In genomic region chr12:51839310-51839943, GRCh38 we compare ENCODE assay signal across 29 cellular contexts. TPM values are rescaled to one million over a fixed set of nuclear protein-coding genes. Genes with fewer than 3 reads are reported as not detected.
DNase-seq lines count a peak whose midpoint lies in the region; ATAC-seq, FAIRE-seq and TF ChIP-seq lines count a peak whose summit lies in the region.
"Had no signal": no experiment of that assay in that cellular context is flagged by ENCODE, and none has a peak within 500 bp of the region (broad histone marks: within the 10 kb centered on the region; RNA-seq: fewer than 3 reads in every experiment).

No MANE protein-coding gene starts in this region.

- H3K9me3 ChIP-seq in DND-41 (ENCODE audit: insufficient read depth, low read length, severe bottlenecking): no peaks in the 10 kb centered on the region
- no peaks in the 10 kb centered on the region for H3K9me3 ChIP-seq in H9 (ENCODE audit: control insufficient read depth, low read depth, low read length)
- no peaks in the 10 kb centered on the region for H3K9me3 ChIP-seq in SK-N-SH
- H3K9me3 ChIP-seq: breast epithelium, thoracic aorta had no signal

- no peaks in the 10 kb centered on the region for H4K20me1 ChIP-seq in DND-41 (ENCODE audit: insufficient read depth, low read length)
- no peaks in the 10 kb centered on the region for H4K20me1 ChIP-seq in H9 (ENCODE audit: control insufficient read depth, insufficient read depth, insufficient read length)
- H4K20me1 ChIP-seq in SK-N-SH (ENCODE audit: insufficient read depth): no peaks in the 10 kb centered on the region

- H3K18ac ChIP-seq in H9 (ENCODE audit: insufficient read length, low read depth, low read length): no peak overlapping the region

- no peak overlapping the region for H3K14ac ChIP-seq in H9 (ENCODE audit: insufficient read depth, low read length)

- H2BK5ac ChIP-seq in H9 (ENCODE audit: insufficient read length, low read length): no peak overlapping the region

- H3K23ac ChIP-seq in H9 (ENCODE audit: insufficient read length, low read depth, low read length): no peak overlapping the region

- H2BK20ac ChIP-seq in H9 (ENCODE audit: low read depth, low read length, poor library complexity, severe bottlenecking): no peak overlapping the region

- no peak overlapping the region for H2BK15ac ChIP-seq in H9 (ENCODE audit: low read depth, low read length)

- no peaks in the 10 kb centered on the region for H3K9me2 ChIP-seq in SK-N-SH

- TF ChIP-seq CTCF in DND-41 (IDR thresholded peaks at IDR 0.05; ENCODE audit: borderline replicate concordance, extremely low read depth, low read length, poor library complexity, severe bottlenecking) (no peak), H9 (conservative IDR thresholded peaks at IDR 0.05) (no peak), endothelial cell (IDR thresholded peaks at IDR 0.05; ENCODE audit: unreplicated experiment) (no peak), neural crest cell (conservative IDR thresholded peaks at IDR 0.05) (no peak), SK-N-SH (IDR thresholded peaks at IDR 0.05) (no peak)

- no CpG with 5 or more reads among the region's 5 CpGs for WGBS in H9 (ENCODE audit: extremely low coverage, insufficient read length, low lambda C conversion rate)
- 54% methylated on average over 5 of the region's 5 CpGs for WGBS in SK-N-SH (ENCODE audit: low lambda C conversion rate)

- no peaks in the 10 kb centered on the region for H3K36me3 ChIP-seq in DND-41 (ENCODE audit: insufficient read depth, low read length)
- no peaks in the 10 kb centered on the region for H3K36me3 ChIP-seq in SK-N-SH (replicated peaks in 1 of 2; ENCODE audit: control insufficient read depth in 1 of 2, insufficient read depth in 2 of 2, low read length in 1 of 2)
- H3K36me3 ChIP-seq: breast epithelium, thoracic aorta had no signal

- H3K56ac ChIP-seq in H9 (ENCODE audit: insufficient read length, low read depth, low read length): no peak overlapping the region

- H3K27ac Mint-ChIP-seq in H9 (peak overlapping the region; percentile 11 to 25 (median 16); a peak in 4 of 7 replicates), endothelial cell (ENCODE audit: unreplicated experiment) (peak overlapping the region; percentile 18), neural crest cell (ENCODE audit: unreplicated experiment) (peak overlapping the region; percentile 94)
- H3K27ac Mint-ChIP-seq: activated naive CD4-positive, alpha-beta T cell treated with anti-CD3 and anti-CD28 coated beads for 36 hours; stimulated activated naive CD8-positive, alpha-beta T cell treated with anti-CD3 and anti-CD28 coated beads, Interleukin-15, Interleukin-2, amounts not matched to agents 100 ng/mL and 50 ng/mL, for 24 hours had no signal

- H3K36me3 Mint-ChIP-seq in H9 (ENCODE audit: insufficient read depth in 1 of 3, low read depth in 3 of 3) (peaks cover 0 to 9% (median 3%) of the 10 kb centered on the region in 3 experiments; a peak in 3 of 7 replicates), endothelial cell (ENCODE audit: low read depth, unreplicated experiment) (peaks cover 27% of the 10 kb centered on the region), neural crest cell (ENCODE audit: low read depth) (peaks cover 2% of the 10 kb centered on the region)

- FAIRE-seq in RCC 7860 (lab: Jason Lieb, UNC): no peak
- FAIRE-seq: colon, HTR-8/SVneo, K562 had no signal

- TF ChIP-seq EP300 in SK-N-SH (IDR thresholded peaks at IDR 0.05; ENCODE audit: borderline replicate concordance in 1 of 2, low read depth in 1 of 2, low read length in 1 of 2): no peak

- CTCF ChIA-PET in SK-N-SH (lab: Yijun Ruan, JAX): interaction anchor here (0.9 to 4.8 kb wide), 7 partner anchors 12 to 186 kb away, joined by 4 to 25 read pairs (median 7); a partner anchor contains a TSS

- H4K91ac ChIP-seq in H9 (ENCODE audit: insufficient read length, low read depth, low read length): no peak overlapping the region

- H3K27ac ChIP-seq in DND-41 (ENCODE audit: low read length): no peak overlapping the region
- no peak overlapping the region for H3K27ac ChIP-seq in H9 (ENCODE audit: insufficient read length, low read depth, low read length)
- no peak overlapping the region for H3K27ac ChIP-seq in SK-N-SH (ENCODE audit: low read depth in 2 of 2, low read length in 1 of 2)
- H3K27ac ChIP-seq: breast epithelium, skin epidermis, thoracic aorta had no signal

- TF ChIP-seq RAD21 in SK-N-SH (IDR thresholded peaks at IDR 0.05; ENCODE audit: low read length): no peak

- H3K9ac ChIP-seq in DND-41 (ENCODE audit: low read depth, low read length): no peak overlapping the region
- no peak overlapping the region for H3K9ac ChIP-seq in H9 (ENCODE audit: extremely low read depth, insufficient read length, low read length)
- no peak overlapping the region for H3K9ac ChIP-seq in SK-N-SH

- H2BK12ac ChIP-seq in H9 (ENCODE audit: insufficient read length, low read depth, low read length): no peak overlapping the region

- H2AK5ac ChIP-seq in H9 (ENCODE audit: insufficient read length, low read length): no peak overlapping the region

- H3K9me3 Mint-ChIP-seq in H9 (no peaks in the 10 kb centered on the region), endothelial cell (ENCODE audit: unreplicated experiment) (no peaks in the 10 kb centered on the region), neural crest cell (no peaks in the 10 kb centered on the region)
- H3K9me3 Mint-ChIP-seq: activated naive CD4-positive, alpha-beta T cell treated with anti-CD3 and anti-CD28 coated beads for 36 hours; stimulated activated naive CD8-positive, alpha-beta T cell treated with anti-CD3 and anti-CD28 coated beads, Interleukin-15, Interleukin-2, amounts not matched to agents 100 ng/mL and 50 ng/mL, for 24 hours had no signal

- no peaks in the 10 kb centered on the region for H3K79me1 ChIP-seq in H9 (ENCODE audit: insufficient read depth, low read depth, low read length, poor library complexity, severe bottlenecking)

- H3K4me1 Mint-ChIP-seq in H9: peaks cover 59 to 75% of the 10 kb centered on the region in 2 experiments
- peaks cover 4% of the 10 kb centered on the region for H3K4me1 Mint-ChIP-seq in endothelial cell (ENCODE audit: unreplicated experiment)
- peaks cover 54% of the 10 kb centered on the region for H3K4me1 Mint-ChIP-seq in neural crest cell

- H3K4me2 ChIP-seq in DND-41 (ENCODE audit: insufficient read depth, low read length) (no peak overlapping the region), H9 (ENCODE audit: insufficient read depth, insufficient read length, low read length) (no peak overlapping the region), SK-N-SH (no peak overlapping the region)

- DNase-seq in DND-41: no peak
- DNase-seq in H9: no peak
- DNase-seq in endothelial cell (ENCODE audit: low spot score): no peak
- no peak for DNase-seq in neural crest cell (ENCODE audit: low read depth, low spot score)
- no peak for DNase-seq in middle frontal gyrus (ENCODE audit: extremely low spot score, low spot score)
- no peak for DNase-seq in SK-N-SH
- no peak for DNase-seq in SKM-1 (lab: John Stamatoyannopoulos, UW; ENCODE audit: unreplicated experiment)
- no peak for DNase-seq in RCC 7860 (ENCODE audit: low spot score)
- DNase-seq: activated naive CD4-positive, alpha-beta T cell treated with anti-CD3 and anti-CD28 coated beads for 36 hours; amniotic stem cell; effector CD8-positive, alpha-beta T cell; erythroblast; head of caudate nucleus; kidney glomerular epithelial cell; mammary epithelial cell; NCI-H1105 treated with DMSO at 0.1 percent for 48 hours; NCI-H2081; NCI-H82 had no signal

- H3K4me1 ChIP-seq in DND-41 (ENCODE audit: insufficient read depth, low read length) (no peaks in the 10 kb centered on the region), H9 (ENCODE audit: insufficient read depth, low read length) (no peaks in the 10 kb centered on the region; the same call in 1 of the 2 replicates), SK-N-SH (ENCODE audit: control insufficient read depth in 1 of 2, insufficient read depth in 2 of 2, low read depth in 1 of 2, low read length in 1 of 2) (peaks cover 0 to 49% of the 10 kb centered on the region in 2 experiments; a peak in 1 of 4 replicates)
- H3K4me1 ChIP-seq: breast epithelium had no signal

- H3K23me2 ChIP-seq in H9 (ENCODE audit: insufficient read length, low read depth, low read length, poor library complexity, severe bottlenecking): no peaks in the 10 kb centered on the region

- H3F3A ChIP-seq in SK-N-SH (replicated peaks; ENCODE audit: insufficient read depth): no peaks in the 10 kb centered on the region

- H2AFZ ChIP-seq in DND-41 (ENCODE audit: low read depth, low read length): no peak overlapping the region
- no peak overlapping the region for H2AFZ ChIP-seq in H9 (ENCODE audit: low read length)
- no peak overlapping the region for H2AFZ ChIP-seq in SK-N-SH (ENCODE audit: low read depth)

- no peak overlapping the region for H3K4me3 Mint-ChIP-seq in H9
- no peak overlapping the region for H3K4me3 Mint-ChIP-seq in endothelial cell (ENCODE audit: unreplicated experiment)
- peak overlapping the region; percentile 59 for H3K4me3 Mint-ChIP-seq in neural crest cell
- H3K4me3 Mint-ChIP-seq: activated naive CD4-positive, alpha-beta T cell treated with anti-CD3 and anti-CD28 coated beads for 36 hours; stimulated activated naive CD8-positive, alpha-beta T cell treated with anti-CD3 and anti-CD28 coated beads, Interleukin-15, Interleukin-2, amounts not matched to agents 100 ng/mL and 50 ng/mL, for 24 hours had no signal

- H4K8ac ChIP-seq in H9 (replicated peaks; ENCODE audit: insufficient read length, low read depth, low read length): no peak overlapping the region

- no peak overlapping the region for H3K4ac ChIP-seq in H9 (ENCODE audit: low read depth, low read length)

- H3K27me3 ChIP-seq in DND-41 (ENCODE audit: insufficient read depth, low read length, poor library complexity) (peaks cover 4% of the 10 kb centered on the region), H9 (ENCODE audit: insufficient read depth, low read length) (no peaks in the 10 kb centered on the region), SK-N-SH (ENCODE audit: insufficient read depth) (peaks cover 9% of the 10 kb centered on the region; the same call in 1 of the 2 replicates)
- H3K27me3 ChIP-seq: breast epithelium had no signal

- H3K79me2 ChIP-seq in DND-41 (ENCODE audit: insufficient read depth, low read length) (no peaks in the 10 kb centered on the region), H9 (ENCODE audit: insufficient read depth, low read length) (no peaks in the 10 kb centered on the region), SK-N-SH (ENCODE audit: insufficient read depth) (no peaks in the 10 kb centered on the region)

- H3T11ph ChIP-seq in H9 (ENCODE audit: low read length): no peak overlapping the region

- H2BK120ac ChIP-seq in H9 (ENCODE audit: low read depth, low read length, poor library complexity, severe bottlenecking): no peak overlapping the region

- H4K5ac ChIP-seq in H9 (ENCODE audit: insufficient read length, low read depth, low read length): no peak overlapping the region

- 0 out of 3 replicates have a peak, but pooled peaks have one; percentile 34 for ATAC-seq in DND-41 (ENCODE audit: insufficient read depth, low read depth)
- ATAC-seq: HCT116, K562 had no signal

- POLR2A ChIA-PET in SK-N-SH (lab: Yijun Ruan, JAX): no interaction called here

- H3K4me3 ChIP-seq in DND-41 (ENCODE audit: low read depth in 1 of 2, low read length in 2 of 2): no peak overlapping the region
- no peak overlapping the region for H3K4me3 ChIP-seq in SK-N-SH (ENCODE audit: low read depth in 2 of 2, low read length in 1 of 2)
- H3K4me3 ChIP-seq: breast epithelium, K562, skin epidermis, thoracic aorta had no signal

- H3K27me3 Mint-ChIP-seq in H9 (ENCODE audit: low read depth): peaks cover 25% of the 10 kb centered on the region
- peaks cover 7% of the 10 kb centered on the region for H3K27me3 Mint-ChIP-seq in endothelial cell (ENCODE audit: unreplicated experiment)
- no peaks in the 10 kb centered on the region for H3K27me3 Mint-ChIP-seq in neural crest cell (ENCODE audit: low read depth)

RNA-seq across cellular contexts. Expression of gene FIGNL2, which starts 9.1 kb away (rescaled TPM):
- total RNA-seq in H9 (2021) (19.5 and 19.7 TPM in 2 replicates), endothelial cell (ENCODE audit: unreplicated experiment) (42.0 TPM), neural crest cell (38.0 and 39.7 TPM in 2 replicates)
- 0.05 and 0.08 TPM in 2 replicates for polyA plus RNA-seq in SK-N-SH (2012; rRNA removed)
- 0.03 and 0.05 TPM in 2 replicates for polyA plus RNA-seq in SK-N-SH (2012; cell fraction: cytosol; rRNA removed)
- polyA plus RNA-seq in SK-N-SH (2012; cell fraction: nucleus; rRNA removed): 0.46 and 0.58 TPM in 2 replicates
- total RNA-seq: K562, MCF 10A had no signal
- polyA plus RNA-seq: mammary epithelial cell had no signal

RNA-seq across cellular contexts. Expression of gene ANKRD33, which starts 48.5 kb away (rescaled TPM):
- total RNA-seq in H9 (2021) (0.61 and 0.81 TPM in 2 replicates), endothelial cell (ENCODE audit: unreplicated experiment) (0.31 TPM), neural crest cell (not detected in 2 replicates)
- polyA plus RNA-seq in SK-N-SH (2012; rRNA removed): not detected in 2 replicates
- polyA plus RNA-seq in SK-N-SH (2012; cell fraction: cytosol; rRNA removed): not detected in 2 replicates
- 0.11 and 0.13 TPM in 2 replicates for polyA plus RNA-seq in SK-N-SH (2012; cell fraction: nucleus; rRNA removed)
- total RNA-seq: activated naive CD4-positive, alpha-beta T cell treated with anti-CD3 and anti-CD28 coated beads for 36 hours; breast epithelium; mammary epithelial cell; MCF 10A; T-helper 2 cell treated with Interferon-gamma antibody and Interleukin-4, amounts not matched to agents 100 ng/mL and 5 ng/mL, for 36 hours; thoracic aorta had no signal
- polyA plus RNA-seq: CD14-positive monocyte, mammary epithelial cell had no signal

Comparison
In these comparisons a context has a peak if more than half of its experiments do, and no peak if none do; other contexts are left out.
1. H3K27ac Mint-ChIP-seq: peak in every context shown above with its lines; median percentile 94 in neural crest cell; 18 in endothelial cell; 16 in H9.